In the genomic region with DNA sequence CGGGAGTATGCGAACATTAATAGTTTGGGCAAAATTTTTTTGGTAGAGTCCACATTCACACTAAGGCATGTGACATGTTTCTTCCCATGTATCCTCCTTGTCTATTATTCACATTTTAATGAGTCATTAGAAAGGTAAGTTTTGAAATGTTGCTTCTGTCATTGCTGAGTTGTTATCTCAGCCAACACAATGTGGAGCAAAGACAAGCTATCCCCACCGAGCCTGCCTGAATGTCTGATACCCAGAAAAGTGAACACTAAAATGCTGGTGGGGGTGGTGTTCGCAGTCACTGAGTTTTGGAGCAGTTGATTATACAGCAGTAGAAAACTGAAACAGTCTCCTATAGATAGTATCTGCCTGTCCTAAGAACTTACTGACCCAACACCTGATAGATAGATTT, we compare ENCODE assay signal across 8 cellular contexts.
"Had no signal": no experiment of that assay in that cellular context is flagged by ENCODE, and none has a peak within 500 bp of the region (broad histone marks: within the 10 kb centered on the region; RNA-seq: fewer than 3 reads in every experiment).

No MANE protein-coding gene starts in this region.

- FAIRE-seq: H1, H54, HTR-8/SVneo had no signal

- ATAC-seq: GM23338 had no signal

- H3K4me3 ChIP-seq: GM23338 had no signal

- DNase-seq: H9, HCEC 1CT, IMR-90, KBM-7 had no signal
